ENCODE assay signal across 1 cellular context in genomic region chr4:87353592-87353991, GRCh38.
TF ChIP-seq lines count a peak whose summit lies in the region.

No MANE protein-coding gene starts in this region.

TF ChIP-seq in HepG2, 621 proteins besides CTCF, POLR2A, EP300 and RAD21:
- TF ChIP-seq STAG1 (CRISPR knock-in tag; IDR thresholded peaks at IDR 0.05) (peak; percentile 80), SMC3 (IDR thresholded peaks at IDR 0.05; ENCODE audit: low read length) (peak; percentile 18; the same call in 1 of the 2 replicates), ZNF740 (CRISPR knock-in tag; IDR thresholded peaks at IDR 0.05) (peak; percentile 85), DMAP1 (CRISPR knock-in tag; IDR thresholded peaks at IDR 0.05) (no peak), ZNF770 (CRISPR knock-in tag; IDR thresholded peaks at IDR 0.05) (no peak), CEBPG (CRISPR knock-in tag; IDR thresholded peaks at IDR 0.05) (0 out of 2 replicates have a peak, but pooled peaks have one; percentile 39), POLR2AphosphoS2 (IDR thresholded peaks at IDR 0.05; ENCODE audit: low read depth, low read length) (no peak), PATZ1 (CRISPR knock-in tag; IDR thresholded peaks at IDR 0.05) (peak; percentile 49; the same call in 1 of the 2 replicates), THRA (CRISPR knock-in tag; IDR thresholded peaks at IDR 0.05; ENCODE audit: borderline replicate concordance) (no peak), ADNP (CRISPR knock-in tag; IDR thresholded peaks at IDR 0.05) (no peak)
